ENCODE assay signal across 16 cellular contexts in the genomic region with DNA sequence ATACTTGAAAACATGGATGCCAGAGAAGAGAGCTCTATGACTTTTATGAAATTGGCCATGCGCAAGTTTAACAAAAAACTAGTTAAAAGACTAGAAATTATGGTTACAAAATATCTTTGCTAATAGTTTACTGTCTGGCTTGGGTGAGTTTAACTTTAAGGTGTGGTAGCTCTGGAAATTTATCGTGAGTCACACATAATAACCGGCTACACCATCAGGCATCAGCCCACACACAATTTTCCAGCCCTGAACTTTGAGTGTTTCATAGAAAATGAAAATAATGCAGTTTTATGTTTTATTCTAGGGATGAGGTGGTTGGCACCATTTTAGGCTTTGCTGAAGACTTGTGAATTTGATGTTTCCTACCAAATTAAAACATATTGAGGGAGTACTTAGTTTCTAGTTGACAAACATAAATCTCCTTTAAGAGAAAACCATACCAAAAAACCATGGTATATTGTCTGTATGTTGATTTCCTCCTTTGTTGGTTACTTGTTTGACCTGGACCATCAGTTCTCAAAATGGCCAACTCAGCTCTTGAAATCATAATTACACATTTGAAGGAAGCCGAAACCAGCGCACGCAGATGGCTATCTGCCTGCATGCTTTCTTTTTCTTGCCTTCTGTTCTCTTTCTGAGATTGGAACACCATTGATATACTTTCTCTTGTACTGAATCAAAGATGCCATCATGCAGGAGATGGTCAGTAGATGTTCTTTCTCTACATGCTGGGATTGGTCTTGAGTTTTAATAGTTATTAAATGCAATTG.
A peak's percentile ranks its signal among the peaks of the same experiment; 100 is the strongest.
DNase-seq lines count a peak whose midpoint lies in the region; ATAC-seq, FAIRE-seq and TF ChIP-seq lines count a peak whose summit lies in the region.
"Had no signal": no experiment of that assay in that cellular context is flagged by ENCODE, and none has a peak within 500 bp of the region (broad histone marks: within the 10 kb centered on the region; RNA-seq: fewer than 3 reads in every experiment).

No MANE protein-coding gene starts in this region.

- ATAC-seq in T-cell (replicated peaks in 1 of 4) = no peak
- ATAC-seq in GM12878 = no peak
- no peak for ATAC-seq in GM18861 (IDR thresholded peaks at IDR 0.05; ENCODE audit: unreplicated experiment)
- ATAC-seq in HG03045 (IDR thresholded peaks at IDR 0.05; ENCODE audit: unreplicated experiment) = no peak

- peaks cover 57 to 68% (median 60%) of the 10 kb centered on the region in 3 donors for H3K4me1 Mint-ChIP-seq in T-cell

- H4K20me1 ChIP-seq in GM12878 (ENCODE audit: control insufficient read depth, insufficient read depth) (no peaks in the 10 kb centered on the region), smooth muscle cell (ENCODE audit: low read depth) (no peaks in the 10 kb centered on the region)

- peak overlapping the region; percentile 80 to 86 for H3K27ac Mint-ChIP-seq in T-cell
- H3K27ac Mint-ChIP-seq: endodermal cell had no signal

- SMC1A ChIA-PET in GM12878 (lab: Charles Lee; ENCODE audit: uncharacterized antibody, unreplicated experiment) = interaction anchor here (0.8 to 11.1 kb wide), 6 partner anchors 9 to 33 kb away, joined by 3 to 177 read pairs (median 4); no protein-coding TSS in a partner anchor

- peaks cover 66% of the 10 kb centered on the region for H3K4me1 ChIP-seq in GM12878 (ENCODE audit: control insufficient read depth, insufficient read depth, low read length)
- H3K4me1 ChIP-seq in smooth muscle cell (ENCODE audit: low read depth) = peaks cover 4% of the 10 kb centered on the region

- FAIRE-seq in GM12878 (lab: Jason Lieb, UNC) = no peak

- no TSS peak for BruUV-seq in GM12878 (replicated peaks; lab: Mats Ljungman, UMichigan)

- H3K9me3 ChIP-seq in GM12878 (replicated peaks; ENCODE audit: control insufficient read depth, insufficient read depth, low read length) (peaks cover 4% of the 10 kb centered on the region; the same call in 2 of the 3 replicates), smooth muscle cell (replicated peaks; ENCODE audit: low read depth) (no peaks in the 10 kb centered on the region)
- H3K9me3 ChIP-seq: tibial nerve had no signal

- H3K9me3 Mint-ChIP-seq in T-cell = peaks cover 2 to 4% (median 3%) of the 10 kb centered on the region in 3 donors
- H3K9me3 Mint-ChIP-seq: endodermal cell had no signal

- no peak for TF ChIP-seq POLR2A in GM12878 (IDR thresholded peaks at IDR 0.05; ENCODE audit: low read depth, low read length)

- peak; percentile 72 for DNase-seq in activated effector memory CD4-positive, alpha-beta T cell treated with anti-CD3 and anti-CD28 coated beads, Interleukin-2, amount 50 U/mL, for 16 hours
- no peak for DNase-seq in activated effector memory CD4-positive, alpha-beta T cell treated with Interleukin-2 at 50 U/mL for 16 hours
- DNase-seq in T-cell = no peak
- no peak for DNase-seq in GM12878 (ENCODE audit: low read depth, low spot score)
- DNase-seq in smooth muscle cell (lab: John Stamatoyannopoulos, UW; ENCODE audit: unreplicated experiment) = no peak
- DNase-seq in NCI-H446 (lab: John Stamatoyannopoulos, UW) = no peak
- DNase-seq: ACHN, brain microvascular endothelial cell, endodermal cell, foreskin fibroblast, NCI-H146, WERI-Rb-1 had no signal

- POLR2A ChIA-PET in T-cell (lab: Charles Lee) (no interaction called here), GM12878 (lab: Charles Lee) (interaction anchor here (0.6 to 1.5 kb wide), 3 partner anchors 8 to 16 kb away, joined by 3 to 6 read pairs (median 3); no protein-coding TSS in a partner anchor)

- no peak for TF ChIP-seq EP300 in GM12878 (IDR thresholded peaks at IDR 0.05; ENCODE audit: borderline replicate concordance in 1 of 2, control insufficient read depth in 1 of 2, low read depth in 2 of 2, low read length in 2 of 2)

- peak overlapping the region in 1 of 3 donors; percentile 71 for H3K4me3 Mint-ChIP-seq in T-cell
- H3K4me3 Mint-ChIP-seq: endodermal cell had no signal

- in situ Hi-C loops in GM12878 (cut with MboI) = no loop called here

- H3K79me2 ChIP-seq in GM12878 (ENCODE audit: control insufficient read depth, insufficient read depth, low read length) = no peaks in the 10 kb centered on the region
- no peaks in the 10 kb centered on the region for H3K79me2 ChIP-seq in smooth muscle cell (ENCODE audit: low read depth)

- H3K4me2 ChIP-seq in GM12878 (ENCODE audit: control insufficient read depth, insufficient read depth) (no peak overlapping the region), smooth muscle cell (no peak overlapping the region)

- no peak overlapping the region for H3K9ac ChIP-seq in GM12878 (ENCODE audit: control insufficient read depth, insufficient read depth, low read length)
- peak overlapping the region; percentile 25 for H3K9ac ChIP-seq in smooth muscle cell (ENCODE audit: low read depth)

- no peak for TF ChIP-seq RAD21 in GM12878 (IDR thresholded peaks at IDR 0.05; ENCODE audit: insufficient read depth, low read depth, low read length)

- no peaks in the 10 kb centered on the region for H3K27me3 Mint-ChIP-seq in T-cell

- no peak overlapping the region for H3K4me3 ChIP-seq in GM12878
- no peak overlapping the region for H3K4me3 ChIP-seq in smooth muscle cell
- H3K4me3 ChIP-seq: lung, tibial nerve had no signal

- H3F3A ChIP-seq in smooth muscle cell (ENCODE audit: low read depth) = peaks cover 4% of the 10 kb centered on the region

- H3K27me3 ChIP-seq in GM12878 (replicated peaks in 1 of 2; ENCODE audit: control insufficient read depth in 2 of 2, insufficient read depth in 2 of 2, low read length in 1 of 2) = no peaks in the 10 kb centered on the region
- H3K27me3 ChIP-seq in smooth muscle cell (ENCODE audit: low read depth) = no peaks in the 10 kb centered on the region
- H3K27me3 ChIP-seq: brain microvascular endothelial cell, tibial nerve had no signal

- CTCF ChIA-PET in T-cell (lab: Charles Lee) (interaction anchor here in 1 of 2 donors (0.8 kb wide), 1 partner anchor 19 kb away, joined by 3 read pairs; no protein-coding TSS in a partner anchor), GM12878 (lab: Yijun Ruan, JAX) (interaction anchor here (1.0 to 2.4 kb wide), 5 partner anchors 8 to 19 kb away, joined by 3 to 15 read pairs (median 5); no protein-coding TSS in a partner anchor)

- H2AFZ ChIP-seq in GM12878 (ENCODE audit: control insufficient read depth, low read depth, low read length) (no peak overlapping the region), smooth muscle cell (ENCODE audit: low read depth) (no peak overlapping the region)

- intact Hi-C loops in GM12878 (cut with micrococcal nuclease; ENCODE audit: unreplicated experiment) = no loop called here

- H3K27ac ChIP-seq in GM12878 (ENCODE audit: control insufficient read depth, insufficient read depth) (peak overlapping the region; percentile 57; the same call in 1 of the 2 replicates), smooth muscle cell (ENCODE audit: low read depth) (peak overlapping the region; percentile 81)
- H3K27ac ChIP-seq: brain microvascular endothelial cell, tibial nerve, WERI-Rb-1 had no signal

- no peaks in the 10 kb centered on the region for H3K36me3 Mint-ChIP-seq in T-cell

- H3K36me3 ChIP-seq in GM12878 (ENCODE audit: control insufficient read depth in 2 of 2, insufficient read depth in 2 of 2, low read length in 1 of 2) (no peaks in the 10 kb centered on the region), smooth muscle cell (ENCODE audit: low read depth) (no peaks in the 10 kb centered on the region)
- H3K36me3 ChIP-seq: brain microvascular endothelial cell, tibial nerve, WERI-Rb-1 had no signal

- WGBS in GM12878 (ENCODE audit: insufficient coverage, insufficient replicate concordance, low lambda C conversion rate, missing lambda C conversion rate) = 85% methylated on average over 6 of the region's 6 CpGs
- 67% methylated on average over 6 of the region's 6 CpGs for WGBS in smooth muscle cell (ENCODE audit: low lambda C conversion rate)

- TF ChIP-seq CTCF in GM12878 (IDR thresholded peaks at IDR 0.05 in 2 of 3, conservative IDR thresholded peaks at IDR 0.05 in 1 of 3; ENCODE audit: control insufficient read depth in 2 of 3, extremely low read depth in 1 of 3, insufficient read depth in 1 of 3, low read depth in 3 of 3, low read length in 3 of 3) (no peak), smooth muscle cell (IDR thresholded peaks at IDR 0.05; ENCODE audit: borderline replicate concordance, insufficient read depth, poor library complexity, severe bottlenecking) (no peak)

- RAD21 ChIA-PET in GM12878 (lab: Charles Lee; ENCODE audit: unreplicated experiment) = interaction anchor here (1.2 to 2.0 kb wide), 3 partner anchors 10 to 19 kb away, joined by 3 to 5 read pairs (median 5); no protein-coding TSS in a partner anchor

TF ChIP-seq in GM12878, 131 proteins besides CTCF, POLR2A, EP300 and RAD21:
- TF ChIP-seq PAX8 (IDR thresholded peaks at IDR 0.05) = no peak
